12 cellular contexts compared by ENCODE assay signal in the genomic region with DNA sequence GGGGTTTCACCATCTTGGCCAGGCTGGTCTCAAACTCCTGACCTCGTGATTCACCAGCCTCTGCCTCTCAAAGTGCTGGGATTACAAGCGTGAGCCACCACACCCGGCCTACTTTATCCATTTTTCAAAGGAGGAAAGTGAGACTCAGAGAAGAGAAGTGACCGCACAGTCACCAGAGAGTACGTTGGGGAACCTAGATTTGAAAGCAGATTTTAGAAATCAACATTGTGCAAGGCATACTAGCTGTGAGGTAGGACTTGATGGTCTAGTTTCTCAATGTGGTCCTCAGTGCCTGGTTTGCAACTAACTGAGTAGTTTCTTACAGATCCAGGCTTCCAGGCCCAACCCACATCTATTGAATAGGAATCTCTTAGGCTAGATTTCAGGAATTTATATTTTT. TPM values are rescaled to one million over a fixed set of nuclear protein-coding genes. Genes with fewer than 3 reads are reported as not detected.
DNase-seq lines count a peak whose midpoint lies in the region; ATAC-seq, FAIRE-seq and TF ChIP-seq lines count a peak whose summit lies in the region.
"Had no signal": no experiment of that assay in that cellular context is flagged by ENCODE, and none has a peak within 500 bp of the region (broad histone marks: within the 10 kb centered on the region; RNA-seq: fewer than 3 reads in every experiment).

No MANE protein-coding gene starts in this region.

- FAIRE-seq in endothelial cell of umbilical vein (lab: Jason Lieb, UNC): no peak

- POLR2A ChIA-PET in endothelial cell of umbilical vein (lab: Charles Lee): no interaction called here

- H2AFZ ChIP-seq in endothelial cell of umbilical vein (ENCODE audit: low read depth, low read length): no peak overlapping the region

- no TSS peak for BruUV-seq in endothelial cell of umbilical vein (replicated peaks; lab: Mats Ljungman, UMichigan)

- 87 to 94% (median 94%) methylated on average over 5 of the region's 5 CpGs for WGBS in psoas muscle, 3 donors

- H3K36me3 ChIP-seq in endothelial cell of umbilical vein (ENCODE audit: control insufficient read depth in 2 of 2, extremely low read depth in 1 of 2, insufficient read depth in 2 of 2, low read length in 2 of 2) (no peaks in the 10 kb centered on the region), psoas muscle (ENCODE audit: insufficient read depth in 1 of 2, low read depth in 1 of 2) (peaks cover 0 to 8% of the 10 kb centered on the region in 2 donors)

- intact Hi-C loops in endothelial cell of umbilical vein (cut with micrococcal nuclease): no loop called here
- intact Hi-C loops in psoas muscle (cut with DNase I): loop anchor here in 1 of 2 donors (2.0 to 5.0 kb wide), 2 partner anchors 15 to 38 kb away; partner anchors contain the start of genes HDGF, ISG20L2 and METTL25B

- CTCF ChIA-PET in endothelial cell of umbilical vein (lab: Charles Lee): interaction anchor here (3.5 to 4.2 kb wide), 2 partner anchors 13 to 39 kb away, joined by 22 to 52 read pairs; partner anchors contain the start of gene HDGF

- no peaks in the 10 kb centered on the region for H3K9me1 ChIP-seq in endothelial cell of umbilical vein (replicated peaks; ENCODE audit: control insufficient read depth, extremely low read depth, insufficient read depth, low read length)

- TF ChIP-seq POLR2A in endothelial cell of umbilical vein (IDR thresholded peaks at IDR 0.05; ENCODE audit: low read depth, low read length): no peak

- no peaks in the 10 kb centered on the region for H3K27me3 ChIP-seq in endothelial cell of umbilical vein (ENCODE audit: control insufficient read depth in 2 of 2, insufficient read depth in 2 of 2, low read length in 2 of 2)
- no peaks in the 10 kb centered on the region for H3K27me3 ChIP-seq in psoas muscle (ENCODE audit: insufficient read depth in 3 of 3, low read length in 2 of 3)

- H3K4me1 ChIP-seq in endothelial cell of umbilical vein (ENCODE audit: control insufficient read depth, extremely low read depth, insufficient read depth, low read length): peaks cover 18% of the 10 kb centered on the region
- peaks cover 36% of the 10 kb centered on the region for H3K4me1 ChIP-seq in psoas muscle

- peaks cover 30% of the 10 kb centered on the region for H3K79me2 ChIP-seq in endothelial cell of umbilical vein (ENCODE audit: control insufficient read depth, insufficient read depth, low read length)

- H3K4me3 ChIP-seq in GM12865 (ENCODE audit: low read depth, low read length) (peak overlapping the region; percentile 84), endothelial cell of umbilical vein (replicated peaks in 1 of 3; ENCODE audit: insufficient read depth in 1 of 3, low read depth in 1 of 3, low read length in 3 of 3) (no peak overlapping the region), psoas muscle (peak overlapping the region; percentile 95)

- H3K9me3 ChIP-seq in endothelial cell of umbilical vein (replicated peaks; ENCODE audit: control insufficient read depth, insufficient read depth, low read length) (no peaks in the 10 kb centered on the region), psoas muscle (no peaks in the 10 kb centered on the region)

- H3K27ac ChIP-seq in endothelial cell of umbilical vein (ENCODE audit: insufficient read depth, low read depth, low read length) (no peak overlapping the region), psoas muscle (peak overlapping the region; percentile 96)

- no peaks in the 10 kb centered on the region for H4K20me1 ChIP-seq in endothelial cell of umbilical vein (replicated peaks; ENCODE audit: control insufficient read depth, extremely low read depth, insufficient read depth, low read length)

- DNase-seq in GM12865 (ENCODE audit: low read depth) (no peak), NOMO-1 treated with DMSO at 0.1 percent for 48 hours (lab: John Stamatoyannopoulos, UW; ENCODE audit: unreplicated experiment) (peak; percentile 66), endothelial cell of umbilical vein (ENCODE audit: low read depth, low spot score) (no peak), psoas muscle (no peak), Ammon's horn (ENCODE audit: low spot score) (no peak), HUDEP-2 (lab: John Stamatoyannopoulos, UW; ENCODE audit: unreplicated experiment in 76 of 76) (no peak)
- DNase-seq in activated CD8-positive, alpha-beta memory T cell treated with anti-CD3 and anti-CD28 coated beads for 24 hours: no peak
- DNase-seq: activated CD8-positive, alpha-beta memory T cell treated with anti-CD3 and anti-CD28 coated beads, Interleukin-2, amount 50 U/mL, for 48 hours; aorta; immature natural killer cell; naive B cell; NCI-H1694 treated with DMSO at 0.1 percent for 48 hours had no signal

- no peak for TF ChIP-seq CTCF in GM12865 (IDR thresholded peaks at IDR 0.05; ENCODE audit: insufficient read depth, low read depth, low read length, missing control alignments)
- no peak for TF ChIP-seq CTCF in endothelial cell of umbilical vein (IDR thresholded peaks at IDR 0.05; ENCODE audit: extremely low read depth in 1 of 2, insufficient read depth in 1 of 2, low read depth in 1 of 2, low read length in 2 of 2)
- no peak for TF ChIP-seq CTCF in psoas muscle (IDR thresholded peaks at IDR 0.05)

- dilution Hi-C loops in endothelial cell of umbilical vein (cut with MboI; ENCODE audit: extremely low pct_ligation_motif_present, low sequenced_read_pairs): no loop called here

- H3K4me2 ChIP-seq in endothelial cell of umbilical vein (ENCODE audit: insufficient read depth, low read length): peak overlapping the region; percentile 66

- H3K9ac ChIP-seq in endothelial cell of umbilical vein (replicated peaks; ENCODE audit: extremely low read depth, insufficient read depth, low read length): no peak overlapping the region

- no peak for ATAC-seq in psoas muscle

TF ChIP-seq in endothelial cell of umbilical vein, 7 proteins besides CTCF, POLR2A, EP300 and RAD21 (continues in another document):
- TF ChIP-seq JUN (IDR thresholded peaks at IDR 0.05; ENCODE audit: borderline replicate concordance, insufficient read depth, insufficient read length, low read depth): no peak

RNA-seq across cellular contexts. Expression of gene PRCC, which starts 1.7 kb away (rescaled TPM):
- total RNA-seq in endothelial cell of umbilical vein (65.1 and 71.5 TPM in 2 replicates), psoas muscle (10 to 100 TPM; 43.7 to 69.3 (median 64.0) TPM)
- polyA plus RNA-seq in endothelial cell of umbilical vein (76.9 and 77.4 TPM in 2 replicates), psoas muscle (100 to 1,000 TPM in 1 of 3 donors, 10 to 100 TPM in 2; 46.8 to 107 (median 72.0) TPM)
- polyA plus RNA-seq in endothelial cell of umbilical vein (2011; cell fraction: cytosol; rRNA removed): 85.2 and 95.3 TPM in 2 replicates
- 64.9 and 66.7 TPM in 2 replicates for polyA plus RNA-seq in endothelial cell of umbilical vein (2011; cell fraction: nucleus; rRNA removed)
- polyA plus RNA-seq in endothelial cell of umbilical vein (2012): 42.1 and 57.4 TPM in 2 replicates
- 74.1 and 74.8 TPM in 2 replicates for polyA minus RNA-seq in endothelial cell of umbilical vein
- 87.5 TPM for polyA minus RNA-seq in endothelial cell of umbilical vein (2011; cell fraction: cytosol; rRNA and poly(A)+ RNA removed)
- polyA minus RNA-seq in endothelial cell of umbilical vein (2011; cell fraction: nucleus; rRNA and poly(A)+ RNA removed): 30.6 and 54.1 TPM in 2 replicates

RNA-seq across cellular contexts. Expression of gene HDGF, which starts 14.2 kb away (rescaled TPM):
- 279 and 298 TPM in 2 replicates for total RNA-seq in endothelial cell of umbilical vein
- 94.7 and 95.1 TPM in 2 replicates for polyA plus RNA-seq in endothelial cell of umbilical vein
- polyA plus RNA-seq in endothelial cell of umbilical vein (2011; cell fraction: cytosol; rRNA removed): 139 and 148 TPM in 2 replicates
- polyA plus RNA-seq in endothelial cell of umbilical vein (2011; cell fraction: nucleus; rRNA removed): 93.2 and 108 TPM in 2 replicates
- 140 and 207 TPM in 2 replicates for polyA plus RNA-seq in endothelial cell of umbilical vein (2012)
- polyA minus RNA-seq in endothelial cell of umbilical vein: 104 and 113 TPM in 2 replicates
- 188 TPM for polyA minus RNA-seq in endothelial cell of umbilical vein (2011; cell fraction: cytosol; rRNA and poly(A)+ RNA removed)
- 25.0 and 26.9 TPM in 2 replicates for polyA minus RNA-seq in endothelial cell of umbilical vein (2011; cell fraction: nucleus; rRNA and poly(A)+ RNA removed)
- total RNA-seq in psoas muscle: 100 to 1,000 TPM; 164 to 240 (median 208) TPM
- 100 to 1,000 TPM; 161 to 367 (median 163) TPM for polyA plus RNA-seq in psoas muscle

RNA-seq across cellular contexts. Expression of gene MRPL24, which starts 24.8 kb away (rescaled TPM):
- total RNA-seq in endothelial cell of umbilical vein (63.3 and 77.7 TPM in 2 replicates), psoas muscle (100 to 1,000 TPM in 2 of 4 donors, 10 to 100 TPM in 2; 86.1 to 137 (median 99.8) TPM)
- polyA plus RNA-seq in endothelial cell of umbilical vein (46.5 and 47.9 TPM in 2 replicates), psoas muscle (100 to 1,000 TPM; 140 to 174 (median 146) TPM)
- 67.0 and 79.6 TPM in 2 replicates for polyA plus RNA-seq in endothelial cell of umbilical vein (2011; cell fraction: cytosol; rRNA removed)
- 44.5 and 52.6 TPM in 2 replicates for polyA plus RNA-seq in endothelial cell of umbilical vein (2011; cell fraction: nucleus; rRNA removed)
- polyA plus RNA-seq in endothelial cell of umbilical vein (2012): 74.8 and 88.5 TPM in 2 replicates
- 30.4 and 46.8 TPM in 2 replicates for polyA minus RNA-seq in endothelial cell of umbilical vein
- polyA minus RNA-seq in endothelial cell of umbilical vein (2011; cell fraction: cytosol; rRNA and poly(A)+ RNA removed): 31.3 TPM
- 9.9 and 10.5 TPM in 2 replicates for polyA minus RNA-seq in endothelial cell of umbilical vein (2011; cell fraction: nucleus; rRNA and poly(A)+ RNA removed)

RNA-seq across cellular contexts. Expression of gene ISG20L2, which starts 37.1 kb away (rescaled TPM):
- total RNA-seq in endothelial cell of umbilical vein (32.1 and 35.3 TPM in 2 replicates), psoas muscle (10 to 100 TPM in 3 of 4 donors, 1 to 10 TPM in 1; 7.4 to 19.8 (median 16.5) TPM)
- polyA plus RNA-seq in endothelial cell of umbilical vein (32.0 and 33.2 TPM in 2 replicates), psoas muscle (10 to 100 TPM in 2 of 3 donors, 1 to 10 TPM in 1; 7.6 to 20.4 (median 20.2) TPM)
- 34.1 and 37.0 TPM in 2 replicates for polyA plus RNA-seq in endothelial cell of umbilical vein (2011; cell fraction: cytosol; rRNA removed)
- 20.2 and 24.9 TPM in 2 replicates for polyA plus RNA-seq in endothelial cell of umbilical vein (2011; cell fraction: nucleus; rRNA removed)
- polyA plus RNA-seq in endothelial cell of umbilical vein (2012): 27.8 and 37.7 TPM in 2 replicates
- polyA minus RNA-seq in endothelial cell of umbilical vein: 48.1 and 59.4 TPM in 2 replicates
- polyA minus RNA-seq in endothelial cell of umbilical vein (2011; cell fraction: cytosol; rRNA and poly(A)+ RNA removed): 22.1 TPM
- 23.7 and 28.4 TPM in 2 replicates for polyA minus RNA-seq in endothelial cell of umbilical vein (2011; cell fraction: nucleus; rRNA and poly(A)+ RNA removed)

RNA-seq across cellular contexts. Expression of gene METTL25B, which starts 37.4 kb away (rescaled TPM):
- total RNA-seq in endothelial cell of umbilical vein (12.8 and 15.5 TPM in 2 replicates), psoas muscle (10 to 100 TPM; 18.5 to 32.1 (median 28.5) TPM)
- polyA plus RNA-seq in endothelial cell of umbilical vein (15.0 and 17.3 TPM in 2 replicates), psoas muscle (10 to 100 TPM; 22.1 to 31.5 (median 27.0) TPM)
- 10.3 and 11.4 TPM in 2 replicates for polyA plus RNA-seq in endothelial cell of umbilical vein (2011; cell fraction: cytosol; rRNA removed)
- 29.0 and 38.2 TPM in 2 replicates for polyA plus RNA-seq in endothelial cell of umbilical vein (2011; cell fraction: nucleus; rRNA removed)
- polyA plus RNA-seq in endothelial cell of umbilical vein (2012): 7.6 and 9.9 TPM in 2 replicates
- 10.6 and 13.0 TPM in 2 replicates for polyA minus RNA-seq in endothelial cell of umbilical vein
- polyA minus RNA-seq in endothelial cell of umbilical vein (2011; cell fraction: cytosol; rRNA and poly(A)+ RNA removed): 26.8 TPM
- polyA minus RNA-seq in endothelial cell of umbilical vein (2011; cell fraction: nucleus; rRNA and poly(A)+ RNA removed): 9.0 and 9.9 TPM in 2 replicates

Comparison
In these comparisons a context has a peak if more than half of its experiments do, and no peak if none do; other contexts are left out.
1. H3K4me3 ChIP-seq: peak in GM12865 (single experiment) and psoas muscle (single experiment); none in endothelial cell of umbilical vein (0 of 3).